Comparison of ENCODE assay signal across 13 cellular contexts in the genomic region with DNA sequence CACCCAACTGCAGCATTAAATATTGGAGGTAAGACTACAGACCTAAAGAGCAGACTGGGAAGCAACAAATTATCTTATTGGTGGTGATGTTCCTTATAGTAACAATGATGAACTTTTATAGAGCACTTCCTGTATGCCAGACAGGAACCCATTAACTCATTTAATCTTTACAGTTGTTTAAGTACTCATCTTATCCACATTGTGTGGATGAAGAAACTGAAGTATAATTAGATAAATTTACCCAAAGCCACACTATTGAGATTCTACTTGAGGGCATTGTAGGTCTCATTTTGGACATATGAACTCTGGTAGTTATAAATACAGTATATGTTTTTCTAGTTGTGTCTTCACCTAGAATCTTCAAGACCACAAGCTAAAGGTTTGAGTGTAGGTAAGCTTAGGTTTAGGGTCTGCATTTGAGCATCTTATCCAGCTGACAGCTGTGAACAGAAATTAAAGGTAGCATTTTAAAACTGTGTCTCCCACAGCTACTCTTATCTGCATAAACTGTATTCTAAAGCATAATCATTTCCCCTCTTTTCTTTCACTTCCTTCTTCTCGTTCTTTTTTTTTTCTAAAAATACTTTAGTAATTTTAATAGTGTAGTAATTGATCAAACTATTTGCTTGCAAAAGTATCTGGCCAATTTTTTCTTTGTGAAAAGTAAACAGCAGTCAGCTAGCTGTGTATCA.
DNase-seq lines count a peak whose midpoint lies in the region; ATAC-seq, FAIRE-seq and TF ChIP-seq lines count a peak whose summit lies in the region.
"Had no signal": no experiment of that assay in that cellular context is flagged by ENCODE, and none has a peak within 500 bp of the region (broad histone marks: within the 10 kb centered on the region; RNA-seq: fewer than 3 reads in every experiment).

No MANE protein-coding gene starts in this region.

- 5 to 7% methylated on average over 1 of the region's 1 CpG for WGBS in pancreas, 2 donors

- no peak overlapping the region for H3K4me3 ChIP-seq in pancreas

- H3K4me1 ChIP-seq in pancreas = peaks cover 0 to 5% (median 3%) of the 10 kb centered on the region in 3 donors

- no peak overlapping the region for H3K27ac ChIP-seq in pancreas
- H3K27ac ChIP-seq: C4-2B had no signal

- ATAC-seq in GM18505 (IDR thresholded peaks at IDR 0.05; ENCODE audit: unreplicated experiment) (peak; percentile 63), GM21367 (IDR thresholded peaks at IDR 0.05; ENCODE audit: unreplicated experiment) (peak; percentile 63), HG03095 (IDR thresholded peaks at IDR 0.05; ENCODE audit: unreplicated experiment) (peak; percentile 80), pancreas (no peak)
- no peak for ATAC-seq in activated CD8-positive, alpha-beta T cell treated with anti-CD3 and anti-CD28 coated beads, Interleukin-2, amount 10 ng/mL, durations not matched to agents 7 days and 5 days
- ATAC-seq: left lobe of liver had no signal

- no peaks in the 10 kb centered on the region for H3K36me3 Mint-ChIP-seq in activated CD8-positive, alpha-beta T cell treated with anti-CD3 and anti-CD28 coated beads, Interleukin-2, amount 10 ng/mL, durations not matched to agents 7 days and 5 days (ENCODE audit: low read depth)

- POLR2A ChIA-PET in activated CD8-positive, alpha-beta T cell treated with anti-CD3 and anti-CD28 coated beads, Interleukin-2, amount 10 ng/mL, durations not matched to agents 7 days and 5 days (lab: Charles Lee) = interaction anchor here (0.7 kb wide), 1 partner anchor 457 kb away, joined by 3 read pairs; no protein-coding TSS in a partner anchor

- TF ChIP-seq POLR2A in GM18505 (IDR thresholded peaks at IDR 0.05; ENCODE audit: borderline replicate concordance, extremely low read depth, insufficient read depth, insufficient read length) = no peak

- no peaks in the 10 kb centered on the region for H3K36me3 ChIP-seq in pancreas

- no peak overlapping the region for H3K4me3 Mint-ChIP-seq in activated CD8-positive, alpha-beta T cell treated with anti-CD3 and anti-CD28 coated beads, Interleukin-2, amount 10 ng/mL, durations not matched to agents 7 days and 5 days

- intact Hi-C loops in pancreas (cut with DNase I) = no loop called here

- DNase-seq in NOMO-1 treated with dmso at 0.1 percent for 144 hours (lab: John Stamatoyannopoulos, UW; ENCODE audit: unreplicated experiment) (peak; percentile 20), kidney glomerular epithelial cell (lab: John Stamatoyannopoulos, UW) (no peak), pancreas (no peak)
- no peak for DNase-seq in effector CD4-positive, alpha-beta T cell
- DNase-seq in activated CD8-positive, alpha-beta T cell treated with anti-CD3 and anti-CD28 coated beads, Interleukin-2, amount 10 ng/mL, durations not matched to agents 7 days and 5 days = no peak
- DNase-seq: activated naive CD4-positive, alpha-beta T cell treated with Interleukin-2 at 50 U/mL for 16 hours; foreskin fibroblast; stimulated activated CD4-positive, alpha-beta T cell treated with anti-CD3 and anti-CD28 coated beads, Interleukin-4, amount 100 ng/mL, for 1 hour had no signal

- no peaks in the 10 kb centered on the region for H3K27me3 ChIP-seq in pancreas

- TF ChIP-seq CTCF in pancreas (IDR thresholded peaks at IDR 0.05) = no peak

- H3K27ac Mint-ChIP-seq in activated CD8-positive, alpha-beta T cell treated with anti-CD3 and anti-CD28 coated beads, Interleukin-2, amount 10 ng/mL, durations not matched to agents 7 days and 5 days = no peak overlapping the region

- peaks cover 11% of the 10 kb centered on the region for H3K4me1 Mint-ChIP-seq in activated CD8-positive, alpha-beta T cell treated with anti-CD3 and anti-CD28 coated beads, Interleukin-2, amount 10 ng/mL, durations not matched to agents 7 days and 5 days (ENCODE audit: low read depth)

- CTCF ChIA-PET in activated CD8-positive, alpha-beta T cell treated with anti-CD3 and anti-CD28 coated beads, Interleukin-2, amount 10 ng/mL, durations not matched to agents 7 days and 5 days (lab: Charles Lee) = no interaction called here

- FAIRE-seq in pancreas (lab: Jason Lieb, UNC) = no peak

- H3K9me3 ChIP-seq in pancreas = no peaks in the 10 kb centered on the region

- no peaks in the 10 kb centered on the region for H3K27me3 Mint-ChIP-seq in activated CD8-positive, alpha-beta T cell treated with anti-CD3 and anti-CD28 coated beads, Interleukin-2, amount 10 ng/mL, durations not matched to agents 7 days and 5 days (ENCODE audit: low read depth)

- no peaks in the 10 kb centered on the region for H3K9me3 Mint-ChIP-seq in activated CD8-positive, alpha-beta T cell treated with anti-CD3 and anti-CD28 coated beads, Interleukin-2, amount 10 ng/mL, durations not matched to agents 7 days and 5 days (ENCODE audit: insufficient read depth)

Comparison
In these comparisons a context has a peak if more than half of its experiments do, and no peak if none do; other contexts are left out.
1. ATAC-seq: peak in GM18505 (single experiment), GM21367 (single experiment) and HG03095 (single experiment); none in pancreas (0 of 4) and activated CD8-positive, alpha-beta T cell treated with anti-CD3 and anti-CD28 coated beads, Interleukin-2, amount 10 ng/mL, durations not matched to agents 7 days and 5 days (single experiment).